Comparison of ENCODE assay signal across 14 cellular contexts in genomic region chr10:101226506-101226887, GRCh38. TPM values are rescaled to one million over a fixed set of nuclear protein-coding genes. Genes with fewer than 3 reads are reported as not detected.
DNase-seq lines count a peak whose midpoint lies in the region; ATAC-seq and TF ChIP-seq lines count a peak whose summit lies in the region.
"Had no signal": no experiment of that assay in that cellular context is flagged by ENCODE, and none has a peak within 500 bp of the region (broad histone marks: within the 10 kb centered on the region; RNA-seq: fewer than 3 reads in every experiment).

No MANE protein-coding gene starts in this region.

- H3K4me1 ChIP-seq in Peyer's patch (peaks cover 0 to 78% (median 28%) of the 10 kb centered on the region in 4 donors), esophagus muscularis mucosa (peaks cover 65 to 88% (median 82%) of the 10 kb centered on the region in 4 donors), skeletal muscle tissue (ENCODE audit: control insufficient read depth in 3 of 3, insufficient read depth in 3 of 3, low read length in 3 of 3) (peaks cover 50 to 62% (median 56%) of the 10 kb centered on the region in 3 donors), A673 (ENCODE audit: insufficient read depth, low read length, poor library complexity, severe bottlenecking) (peaks cover 16% of the 10 kb centered on the region)

- H3K4me3 ChIP-seq in Peyer's patch (peak overlapping the region in 3 of 4 donors; percentile 35 to 40 (median 38)), esophagus muscularis mucosa (peak overlapping the region; percentile 40 to 46 (median 40)), skeletal muscle tissue (ENCODE audit: low read length in 3 of 3) (peak overlapping the region; percentile 74 to 83 (median 82)), A673 (ENCODE audit: low read depth, low read length, poor library complexity, severe bottlenecking) (no peak overlapping the region)

- peak; percentile 76 for DNase-seq in GM13977 (ENCODE audit: low spot score)
- DNase-seq in Peyer's patch: no peak
- DNase-seq in esophagus muscularis mucosa (ENCODE audit: extremely low spot score): no peak
- DNase-seq in T1000 (lab: John Stamatoyannopoulos, UW): no peak
- no peak for DNase-seq in A673 (ENCODE audit: low spot score)
- DNase-seq: amniotic stem cell; EL; HFFc6; NCI-H1105; stimulated activated CD4-positive, alpha-beta T cell treated with anti-CD3 and anti-CD28 coated beads, Interleukin-12 subunit alpha, Interleukin-12 subunit beta, amount 100 ng/mL, for 4 hours had no signal

- H3K27ac ChIP-seq in Peyer's patch (no peak overlapping the region), esophagus muscularis mucosa (replicated peaks in 1 of 4) (no peak overlapping the region), skeletal muscle tissue (ENCODE audit: low read depth, low read length) (peak overlapping the region; percentile 92), A673 (ENCODE audit: low read depth, low read length, poor library complexity, severe bottlenecking) (no peak overlapping the region)
- H3K27ac ChIP-seq: VCaP had no signal

- TF ChIP-seq POLR2A in Peyer's patch (IDR thresholded peaks at IDR 0.05) (no peak), esophagus muscularis mucosa (IDR thresholded peaks at IDR 0.05; ENCODE audit: low read depth) (no peak)

- H3K9me3 ChIP-seq in Peyer's patch: peaks cover 0 to 3% (median 0%) of the 10 kb centered on the region in 4 donors
- no peaks in the 10 kb centered on the region for H3K9me3 ChIP-seq in esophagus muscularis mucosa
- H3K9me3 ChIP-seq in skeletal muscle tissue (ENCODE audit: control insufficient read depth in 3 of 3, low read length in 3 of 3): no peaks in the 10 kb centered on the region
- H3K9me3 ChIP-seq in A673 (ENCODE audit: low read depth, low read length, poor library complexity, severe bottlenecking): no peaks in the 10 kb centered on the region

- H3K27me3 ChIP-seq in Peyer's patch (peaks cover 0 to 97% of the 10 kb centered on the region in 2 donors), esophagus muscularis mucosa (peaks cover 28 to 100% (median 98%) of the 10 kb centered on the region in 4 donors), skeletal muscle tissue (ENCODE audit: control insufficient read depth in 3 of 3, insufficient read depth in 3 of 3, low read length in 3 of 3) (peaks cover 54 to 80% (median 62%) of the 10 kb centered on the region in 3 donors), A673 (replicated peaks; ENCODE audit: insufficient read depth, low read depth, low read length, poor library complexity) (peaks cover 100% of the 10 kb centered on the region)

- CTCF ChIA-PET in A673 (lab: Charles Lee): no interaction called here

- POLR2A ChIA-PET in A673 (lab: Charles Lee; ENCODE audit: low non-redundant PET): interaction anchor here (0.6 kb wide), 1 partner anchor 31 kb away, joined by 3 read pairs; no protein-coding TSS in a partner anchor

- no peaks in the 10 kb centered on the region for H3K36me3 ChIP-seq in Peyer's patch
- no peaks in the 10 kb centered on the region for H3K36me3 ChIP-seq in esophagus muscularis mucosa
- no peaks in the 10 kb centered on the region for H3K36me3 ChIP-seq in skeletal muscle tissue (ENCODE audit: control insufficient read depth in 3 of 3, insufficient read depth in 3 of 3, low read length in 3 of 3)
- H3K36me3 ChIP-seq in A673 (ENCODE audit: insufficient read depth, low read length, poor library complexity, severe bottlenecking): no peaks in the 10 kb centered on the region

- no peak for TF ChIP-seq EP300 in esophagus muscularis mucosa (IDR thresholded peaks at IDR 0.05)

- BruUV-seq in A673 (replicated peaks; lab: Mats Ljungman, UMichigan): no TSS peak

- H3K9ac ChIP-seq in skeletal muscle tissue (ENCODE audit: low read depth in 1 of 3, low read length in 3 of 3): peak overlapping the region; percentile 83 to 95 (median 84)

- in situ Hi-C loops in GM13977 (cut with MboI; ENCODE audit: low pct_unique_long_range_greater_than_20kb, low sequenced_read_pairs, unreplicated experiment): no loop called here

- intact Hi-C loops in esophagus muscularis mucosa (cut with DNase I) (no loop called here), A673 (cut with micrococcal nuclease; ENCODE audit: unreplicated experiment) (no loop called here)

- WGBS in esophagus muscularis mucosa: 14% methylated on average over 15 of the region's 15 CpGs

- TF ChIP-seq CTCF in GM13977 (IDR thresholded peaks at IDR 0.05; ENCODE audit: extremely low read depth, insufficient read depth, missing control alignments) (no peak), Peyer's patch (IDR thresholded peaks at IDR 0.05) (no peak), esophagus muscularis mucosa (IDR thresholded peaks at IDR 0.05) (no peak), A673 (conservative IDR thresholded peaks at IDR 0.05; ENCODE audit: low read depth, low read length) (no peak)

- no peak for ATAC-seq in GM21528 (IDR thresholded peaks at IDR 0.05; ENCODE audit: low FRiP score, unreplicated experiment)

RNA-seq across cellular contexts. Expression of gene LBX1, which starts 2.8 kb away (rescaled TPM):
- not detected for total RNA-seq in Peyer's patch
- total RNA-seq in esophagus muscularis mucosa: not detected
- 3.1 TPM for total RNA-seq in skeletal muscle tissue
- total RNA-seq in A673 (2021): not detected in 2 replicates
- total RNA-seq: HFFc6, lower leg skin had no signal
